ENCODE assay signal across 9 cellular contexts in the genomic region with DNA sequence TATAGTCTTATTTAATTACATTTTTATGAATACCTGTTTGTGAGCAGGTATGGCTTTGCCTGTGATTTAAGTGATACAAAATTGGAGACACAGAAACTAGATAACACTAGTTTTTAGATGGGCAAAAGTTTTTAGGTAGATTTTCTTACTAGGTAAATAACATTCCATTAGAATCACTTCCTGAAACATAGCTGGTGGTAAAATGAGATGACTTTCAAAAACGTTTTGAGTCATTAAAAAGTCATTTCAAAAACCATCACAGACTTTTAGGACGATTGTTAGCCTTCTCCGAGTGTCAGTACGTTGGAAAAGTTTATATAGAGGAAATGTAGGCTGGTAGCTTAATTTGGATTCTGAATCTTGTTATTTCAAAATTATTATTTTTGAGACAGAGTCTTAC. TPM values are rescaled to one million over a fixed set of nuclear protein-coding genes. Genes with fewer than 3 reads are reported as not detected.
DNase-seq lines count a peak whose midpoint lies in the region; ATAC-seq and TF ChIP-seq lines count a peak whose summit lies in the region.
"Had no signal": no experiment of that assay in that cellular context is flagged by ENCODE, and none has a peak within 500 bp of the region (broad histone marks: within the 10 kb centered on the region; RNA-seq: fewer than 3 reads in every experiment).

No MANE protein-coding gene starts in this region.

- no peaks in the 10 kb centered on the region for H3K27me3 ChIP-seq in CD8-positive, alpha-beta T cell (ENCODE audit: insufficient read depth, low read length)
- no peaks in the 10 kb centered on the region for H3K27me3 ChIP-seq in duodenal mucosa (ENCODE audit: control insufficient read depth in 1 of 2, insufficient read depth in 2 of 2, low read length in 2 of 2)

- TF ChIP-seq CTCF in CD8-positive, alpha-beta T cell (IDR thresholded peaks at IDR 0.05): no peak
- no peak for TF ChIP-seq CTCF in osteocyte (IDR thresholded peaks at IDR 0.05)

- peak overlapping the region; percentile 44 to 62 for H3K9ac ChIP-seq in duodenal mucosa (ENCODE audit: low read depth in 1 of 2, low read length in 2 of 2)

- peaks cover 31% of the 10 kb centered on the region for H3K4me1 Mint-ChIP-seq in CD8-positive, alpha-beta T cell (ENCODE audit: low read depth)
- H3K4me1 Mint-ChIP-seq in osteocyte (ENCODE audit: unreplicated experiment): peaks cover 36% of the 10 kb centered on the region

- peaks cover 18% of the 10 kb centered on the region for H3K4me1 ChIP-seq in CD8-positive, alpha-beta T cell (ENCODE audit: insufficient read depth, low read length)
- peaks cover 18 to 33% of the 10 kb centered on the region in 2 donors for H3K4me1 ChIP-seq in duodenal mucosa (ENCODE audit: control insufficient read depth in 1 of 2, insufficient read depth in 2 of 2, low read length in 2 of 2)

- no peak for ATAC-seq in CD8-positive, alpha-beta T cell
- no peak for ATAC-seq in HG03135 (IDR thresholded peaks at IDR 0.05; ENCODE audit: unreplicated experiment)

- H3K27me3 Mint-ChIP-seq in CD8-positive, alpha-beta T cell (ENCODE audit: low read depth): no peaks in the 10 kb centered on the region
- no peaks in the 10 kb centered on the region for H3K27me3 Mint-ChIP-seq in osteocyte (ENCODE audit: unreplicated experiment)

- H3K36me3 ChIP-seq in CD8-positive, alpha-beta T cell (ENCODE audit: insufficient read depth, low read length): no peaks in the 10 kb centered on the region
- H3K36me3 ChIP-seq in duodenal mucosa (ENCODE audit: control insufficient read depth in 1 of 2, insufficient read depth in 2 of 2, low read length in 2 of 2): no peaks in the 10 kb centered on the region

- H3K4me3 ChIP-seq in CD8-positive, alpha-beta T cell (ENCODE audit: low read depth, low read length): no peak overlapping the region
- peak overlapping the region; percentile 65 to 80 for H3K4me3 ChIP-seq in duodenal mucosa (ENCODE audit: low read depth in 1 of 2, low read length in 2 of 2)

- H3K36me3 Mint-ChIP-seq in CD8-positive, alpha-beta T cell: peaks cover 3% of the 10 kb centered on the region
- no peaks in the 10 kb centered on the region for H3K36me3 Mint-ChIP-seq in osteocyte (ENCODE audit: unreplicated experiment)

- CTCF ChIA-PET in CD8-positive, alpha-beta T cell (lab: Charles Lee): interaction anchor here (0.7 to 2.8 kb wide), 10 partner anchors 10 to 191 kb away, joined by 3 to 13 read pairs (median 4); a partner anchor contains a TSS

- DNase-seq in CD8-positive, alpha-beta T cell: no peak
- DNase-seq in M059J (ENCODE audit: low read depth): peak; percentile 52
- no peak for DNase-seq in osteocyte (ENCODE audit: extremely low spot score, unreplicated experiment)
- no peak for DNase-seq in activated gamma-delta T cell (lab: John Stamatoyannopoulos, UW)
- DNase-seq in AG08396 (ENCODE audit: low spot score): no peak
- no peak for DNase-seq in globus pallidus (ENCODE audit: low spot score)

- peak overlapping the region; percentile 87 for H3K4me3 Mint-ChIP-seq in CD8-positive, alpha-beta T cell
- peak overlapping the region; percentile 80 for H3K4me3 Mint-ChIP-seq in osteocyte (ENCODE audit: unreplicated experiment)

- POLR2A ChIA-PET in CD8-positive, alpha-beta T cell (lab: Charles Lee): no interaction called here

- no peaks in the 10 kb centered on the region for H3K9me3 ChIP-seq in CD8-positive, alpha-beta T cell (ENCODE audit: low read length)
- H3K9me3 ChIP-seq in duodenal mucosa (ENCODE audit: control insufficient read depth in 1 of 2, low read length in 2 of 2): no peaks in the 10 kb centered on the region
- H3K9me3 ChIP-seq: mucosa of descending colon had no signal

- H3K9me3 Mint-ChIP-seq in CD8-positive, alpha-beta T cell: no peaks in the 10 kb centered on the region
- H3K9me3 Mint-ChIP-seq in osteocyte (ENCODE audit: unreplicated experiment): no peaks in the 10 kb centered on the region

- intact Hi-C loops in CD8-positive, alpha-beta T cell (cut with DNase I, micrococcal nuclease): loop anchor here (1.0 to 10.0 kb wide), 6 partner anchors 59 to 1206 kb away; a partner anchor contains a TSS

- H3K27ac ChIP-seq in CD8-positive, alpha-beta T cell (ENCODE audit: low read depth, low read length): no peak overlapping the region
- no peak overlapping the region for H3K27ac ChIP-seq in duodenal mucosa (ENCODE audit: low read depth, low read length)

- H3K27ac Mint-ChIP-seq in CD8-positive, alpha-beta T cell: peak overlapping the region; percentile 74
- H3K27ac Mint-ChIP-seq in osteocyte (ENCODE audit: unreplicated experiment): peak overlapping the region; percentile 80

RNA-seq across cellular contexts. Expression of a gene that starts 18.3 kb away (rescaled TPM):
- total RNA-seq in CD8-positive, alpha-beta T cell: 1 to 10 TPM in 1 of 2 experiments, under 1 TPM in 1; 0.98 to 1.4 TPM
- total RNA-seq in M059J (2014; rRNA removed; shearing (Covaris generic)): not detected in 2 replicates
- not detected in 2 replicates for total RNA-seq in osteocyte
